In the genomic region with DNA sequence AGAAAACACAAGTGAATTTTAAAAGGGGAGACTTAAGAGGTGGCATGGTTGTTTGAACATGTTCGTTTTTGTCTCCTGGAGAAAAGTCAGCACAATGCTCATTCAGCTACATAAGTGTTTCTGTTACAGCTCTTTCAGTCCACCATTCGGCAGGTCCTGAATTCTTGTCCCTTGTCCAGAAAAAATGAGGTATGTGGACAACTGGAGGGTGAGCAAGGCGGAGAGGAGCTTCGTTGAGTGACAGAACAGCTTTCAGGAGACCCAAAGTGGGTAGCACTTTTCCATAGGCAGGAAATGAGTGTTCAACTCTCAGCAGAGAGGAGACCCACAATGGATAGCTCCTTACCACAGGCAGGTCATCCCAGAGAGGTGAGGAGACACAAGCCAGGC, we compare ENCODE assay signal across 27 cellular contexts. TPM values are rescaled to one million over a fixed set of nuclear protein-coding genes. Genes with fewer than 3 reads are reported as not detected.
"Had no signal": no experiment of that assay in that cellular context is flagged by ENCODE, and none has a peak within 500 bp of the region (broad histone marks: within the 10 kb centered on the region; RNA-seq: fewer than 3 reads in every experiment).

No MANE protein-coding gene starts in this region.

- H3K4me1 Mint-ChIP-seq: brain, mesothelial cell of epicardium, neural crest cell had no signal

- H3K27ac Mint-ChIP-seq: activated B cell treated with CpG ODN at 0.5 μM for 24 hours; activated CD8-positive, alpha-beta memory T cell treated with anti-CD3 and anti-CD28 coated beads, Interleukin-2, amount 10 ng/mL, durations not matched to agents 7 days and 5 days; activated CD8-positive, alpha-beta T cell treated with anti-CD3 and anti-CD28 coated beads, Interleukin-2, amount 10 ng/mL, durations not matched to agents 7 days and 5 days; activated naive CD8-positive, alpha-beta T cell; activated T-cell treated with anti-CD3 and anti-CD28 coated beads, Interleukin-2, amount 50 U/mL, for 72 hours; brain; effector memory CD8-positive, alpha-beta T cell; mesothelial cell of epicardium; naive thymus-derived CD4-positive, alpha-beta T cell; T-cell had no signal

- DNase-seq: activated B cell treated with CpG ODN at 0.5 μM for 24 hours; activated CD8-positive, alpha-beta memory T cell treated with anti-CD3 and anti-CD28 coated beads, Interleukin-2, amount 10 ng/mL, durations not matched to agents 7 days and 5 days; activated CD8-positive, alpha-beta T cell treated with anti-CD3 and anti-CD28 coated beads, Interleukin-2, amount 10 ng/mL, durations not matched to agents 7 days and 5 days; activated naive CD4-positive, alpha-beta T cell; activated T-cell treated with anti-CD3 and anti-CD28 coated beads, Interleukin-2, amount 50 U/mL, for 72 hours; anterior cingulate cortex; effector memory CD8-positive, alpha-beta T cell; erythroblast; gastrocnemius medialis; hippocampal formation; left cardiac atrium; mammary epithelial cell; naive thymus-derived CD4-positive, alpha-beta T cell; occipital lobe; right cardiac atrium; spleen; stimulated activated naive CD4-positive, alpha-beta T cell treated with Interleukin-2 at 50 U/mL for 16 hours; T-cell; testis; transverse colon; uterus had no signal

- H3K27me3 Mint-ChIP-seq: activated B cell treated with CpG ODN at 0.5 μM for 24 hours; activated CD8-positive, alpha-beta memory T cell treated with anti-CD3 and anti-CD28 coated beads, Interleukin-2, amount 10 ng/mL, durations not matched to agents 7 days and 5 days; activated naive CD8-positive, alpha-beta T cell; brain; effector memory CD8-positive, alpha-beta T cell; naive thymus-derived CD4-positive, alpha-beta T cell; T-cell had no signal

- H3K4me3 Mint-ChIP-seq: activated B cell treated with CpG ODN at 0.5 μM for 24 hours; activated CD8-positive, alpha-beta memory T cell treated with anti-CD3 and anti-CD28 coated beads, Interleukin-2, amount 10 ng/mL, durations not matched to agents 7 days and 5 days; activated CD8-positive, alpha-beta T cell treated with anti-CD3 and anti-CD28 coated beads, Interleukin-2, amount 10 ng/mL, durations not matched to agents 7 days and 5 days; activated naive CD8-positive, alpha-beta T cell; activated T-cell treated with anti-CD3 and anti-CD28 coated beads, Interleukin-2, amount 50 U/mL, for 72 hours; brain; effector memory CD8-positive, alpha-beta T cell; mesothelial cell of epicardium; naive thymus-derived CD4-positive, alpha-beta T cell; neural crest cell; T-cell had no signal

- H3K27ac ChIP-seq: coronary artery, parathyroid adenoma, spleen, testis, transverse colon, uterus had no signal

- H3K4me1 ChIP-seq: parathyroid adenoma, testis, uterus had no signal

- H3K9ac ChIP-seq: parathyroid adenoma had no signal

- H3K9me3 ChIP-seq: gastrocnemius medialis, spleen, testis, transverse colon, uterus had no signal

- H3K4me3 ChIP-seq: coronary artery, gastrocnemius medialis, spleen, testis, transverse colon, uterus had no signal

- H3K79me2 ChIP-seq: parathyroid adenoma had no signal

- H3K27me3 ChIP-seq: gastrocnemius medialis, spleen, testis, transverse colon, uterus had no signal

- H3K36me3 ChIP-seq: gastrocnemius medialis, transverse colon, uterus had no signal

- H2AFZ ChIP-seq: parathyroid adenoma had no signal

- H3K36me3 Mint-ChIP-seq: activated naive CD8-positive, alpha-beta T cell; brain; mesothelial cell of epicardium; T-cell had no signal

- ATAC-seq: activated CD8-positive, alpha-beta memory T cell treated with anti-CD3 and anti-CD28 coated beads, Interleukin-2, amount 10 ng/mL, durations not matched to agents 7 days and 5 days; activated CD8-positive, alpha-beta T cell treated with anti-CD3 and anti-CD28 coated beads, Interleukin-2, amount 10 ng/mL, durations not matched to agents 7 days and 5 days; activated T-cell treated with anti-CD3 and anti-CD28 coated beads, Interleukin-2, amount 50 U/mL, for 72 hours; effector memory CD8-positive, alpha-beta T cell; gastrocnemius medialis; left cardiac atrium; naive thymus-derived CD4-positive, alpha-beta T cell; right cardiac atrium; T-cell had no signal

- H3K9me3 Mint-ChIP-seq: activated B cell treated with CpG ODN at 0.5 μM for 24 hours; activated T-cell treated with anti-CD3 and anti-CD28 coated beads, Interleukin-2, amount 50 U/mL, for 72 hours; brain; effector memory CD8-positive, alpha-beta T cell; mesothelial cell of epicardium; neural crest cell; T-cell had no signal

RNA-seq across cellular contexts. Expression of gene PDCD1LG2, which starts 4.9 kb away (rescaled TPM):
- total RNA-seq: mesothelial cell of epicardium, neural crest cell had no signal
- polyA plus RNA-seq: naive thymus-derived CD4-positive, alpha-beta T cell had no signal
